9 cellular contexts compared by ENCODE assay signal in genomic region chr10:88583584-88583957, GRCh38. TPM values are rescaled to one million over a fixed set of nuclear protein-coding genes. Genes with fewer than 3 reads are reported as not detected.
A peak's percentile ranks its signal among the peaks of the same experiment; 100 is the strongest.
DNase-seq lines count a peak whose midpoint lies in the region; ATAC-seq, FAIRE-seq and TF ChIP-seq lines count a peak whose summit lies in the region.
"Had no signal": no experiment of that assay in that cellular context is flagged by ENCODE, and none has a peak within 500 bp of the region (broad histone marks: within the 10 kb centered on the region; RNA-seq: fewer than 3 reads in every experiment).

No MANE protein-coding gene starts in this region.

- ATAC-seq in A549 (no peak), naive B cell (ENCODE audit: low read depth in 2 of 2) (no peak), HG03039 (IDR thresholded peaks at IDR 0.05; ENCODE audit: unreplicated experiment) (no peak), GM21786 (IDR thresholded peaks at IDR 0.05; ENCODE audit: unreplicated experiment) (no peak), GM18867 (IDR thresholded peaks at IDR 0.05; ENCODE audit: unreplicated experiment) (no peak)

- no peak for TF ChIP-seq RAD21 in A549 (conservative IDR thresholded peaks at IDR 0.05 in 1 of 2, IDR thresholded peaks at IDR 0.05 in 1 of 2)

- WGBS in A549 (ENCODE audit: missing lambda C conversion rate): 62% methylated on average over 7 of the region's 7 CpGs
- WGBS in HUES64: 59% methylated on average over 7 of the region's 7 CpGs

- intact Hi-C loops in dendritic cell treated with granulocyte-macrophage colony-stimulating factor and Interleukin-4, amounts not matched to agents 40 ng/mL and 50 ng/mL, for 4 days (cut with micrococcal nuclease): no loop called here

- no peaks in the 10 kb centered on the region for H3K36me3 ChIP-seq in HUES64 (ENCODE audit: insufficient read depth, low read length)

- peak overlapping the region; percentile 97 for H3K27ac Mint-ChIP-seq in dendritic cell treated with granulocyte-macrophage colony-stimulating factor and Interleukin-4, amounts not matched to agents 40 ng/mL and 50 ng/mL, for 4 days
- peak overlapping the region; percentile 46 to 98 (median 92) for H3K27ac Mint-ChIP-seq in naive B cell

- no peak for TF ChIP-seq EP300 in A549 (IDR thresholded peaks at IDR 0.05)

- CTCF ChIA-PET in A549 (lab: Yijun Ruan, JAX): interaction anchor here (0.6 to 2.2 kb wide), 22 partner anchors 8 to 410 kb away, joined by 3 to 13 read pairs (median 4); no protein-coding TSS in a partner anchor

- no peak for FAIRE-seq in A549 (lab: Jason Lieb, UNC)
- FAIRE-seq: G401.6 had no signal

- no peak for TF ChIP-seq POLR2A in A549 (IDR thresholded peaks at IDR 0.05; ENCODE audit: low read length)

- peaks cover 7% of the 10 kb centered on the region for H3K36me3 Mint-ChIP-seq in dendritic cell treated with granulocyte-macrophage colony-stimulating factor and Interleukin-4, amounts not matched to agents 40 ng/mL and 50 ng/mL, for 4 days (ENCODE audit: low read depth)
- H3K36me3 Mint-ChIP-seq in naive B cell: no peaks in the 10 kb centered on the region

- peaks cover 6% of the 10 kb centered on the region for H3K4me1 Mint-ChIP-seq in dendritic cell treated with granulocyte-macrophage colony-stimulating factor and Interleukin-4, amounts not matched to agents 40 ng/mL and 50 ng/mL, for 4 days (ENCODE audit: low read depth)
- H3K4me1 Mint-ChIP-seq in naive B cell: peaks cover 9 to 14% (median 13%) of the 10 kb centered on the region in 3 donors

- no peaks in the 10 kb centered on the region for H3K9me3 ChIP-seq in A549
- no peaks in the 10 kb centered on the region for H3K9me3 ChIP-seq in HUES64 (ENCODE audit: insufficient read depth, low read depth, low read length)

- no peak for TF ChIP-seq CTCF in A549 (IDR thresholded peaks at IDR 0.05)

- H3K4me3 ChIP-seq in A549 (peak overlapping the region; percentile 67), HUES64 (ENCODE audit: low read length) (peak overlapping the region; percentile 74)

- peaks cover 23% of the 10 kb centered on the region; the same call in 1 of the 2 replicates for H3K27me3 ChIP-seq in HUES64 (ENCODE audit: insufficient read depth, low read length)

- H3K27ac ChIP-seq in A549 (peak overlapping the region; percentile 90 to 93), HUES64 (ENCODE audit: low read depth, low read length) (no peak overlapping the region)

- peak overlapping the region; percentile 80 for H3K4me2 ChIP-seq in A549

- H3K9ac ChIP-seq in HUES64 (ENCODE audit: low read depth, low read length): peak overlapping the region; percentile 84

- no peaks in the 10 kb centered on the region for H3K4me1 ChIP-seq in A549
- peaks cover 4% of the 10 kb centered on the region; the same call in 1 of the 2 replicates for H3K4me1 ChIP-seq in HUES64 (ENCODE audit: insufficient read depth, low read length)

- DNase-seq in A549 (ENCODE audit: low read depth in 1 of 2, low spot score in 1 of 2): no peak
- no peak for DNase-seq in naive B cell
- no peak for DNase-seq in HK-2 (ENCODE audit: unreplicated experiment)

- POLR2A ChIA-PET in A549 (lab: Yijun Ruan, JAX): interaction anchor here (0.6 to 1.8 kb wide), 6 partner anchors 16 to 720 kb away, joined by 3 to 10 read pairs (median 4); partner anchors contain the start of genes KLLN, PTEN and STAMBPL1

- no peaks in the 10 kb centered on the region for H3K27me3 Mint-ChIP-seq in dendritic cell treated with granulocyte-macrophage colony-stimulating factor and Interleukin-4, amounts not matched to agents 40 ng/mL and 50 ng/mL, for 4 days
- H3K27me3 Mint-ChIP-seq in naive B cell: no peaks in the 10 kb centered on the region

- no peaks in the 10 kb centered on the region for H3K9me3 Mint-ChIP-seq in dendritic cell treated with granulocyte-macrophage colony-stimulating factor and Interleukin-4, amounts not matched to agents 40 ng/mL and 50 ng/mL, for 4 days
- no peaks in the 10 kb centered on the region for H3K9me3 Mint-ChIP-seq in naive B cell

- peak overlapping the region; percentile 90 for H3K4me3 Mint-ChIP-seq in dendritic cell treated with granulocyte-macrophage colony-stimulating factor and Interleukin-4, amounts not matched to agents 40 ng/mL and 50 ng/mL, for 4 days
- peak overlapping the region; percentile 89 to 97 (median 96) for H3K4me3 Mint-ChIP-seq in naive B cell

TF ChIP-seq in A549, 52 proteins besides CTCF, POLR2A, EP300 and RAD21:
- TF ChIP-seq ESRRA (IDR thresholded peaks at IDR 0.05; ENCODE audit: borderline replicate concordance, low read length): 0 out of 2 replicates have a peak, but pooled peaks have one; percentile 45
- no peak for TF ChIP-seq EHF (CRISPR knock-in tag; IDR thresholded peaks at IDR 0.05)

RNA-seq across cellular contexts. Expression of gene RNLS, which starts 0.5 kb away (rescaled TPM):
- 16.8 and 20.0 TPM in 2 replicates for polyA plus RNA-seq in A549 (2011; rRNA removed)
- 9.6 and 11.7 TPM in 2 replicates for polyA plus RNA-seq in A549 (2012; cell fraction: cytosol; rRNA removed)
- 6.3 and 7.2 TPM in 2 replicates for polyA plus RNA-seq in A549 (2012; cell fraction: nucleus; rRNA removed)
- 11.7 to 13.2 TPM (median 11.7 TPM) in 3 replicates for polyA plus RNA-seq in A549 (2017; fragmentation: RNase III; extraction: RNeasy Plus Mini Kit Qiagen cat#74134 plus additional on column Dnase treatment)
- 9.7 and 14.0 TPM in 2 replicates for polyA minus RNA-seq in A549 (2011; rRNA and poly(A)+ RNA removed)
- 8.3 TPM for polyA plus RNA-seq in HUES64 (2013, experiment 1 of 2)
- 6.2 TPM for polyA plus RNA-seq in HUES64 (2013, experiment 2 of 2)
- polyA plus RNA-seq in naive B cell (ENCODE audit: low read depth in 6 of 6): 1 to 10 TPM; 4.1 to 7.3 (median 5.0) TPM

RNA-seq across cellular contexts. Expression of gene LIPJ, which starts 3.0 kb away (rescaled TPM):
- polyA plus RNA-seq in A549 (2011; rRNA removed) (not detected in 2 replicates), A549 (2017; fragmentation: RNase III; extraction: RNeasy Plus Mini Kit Qiagen cat#74134 plus additional on column Dnase treatment) (not detected in 3 replicates), naive B cell (ENCODE audit: low read depth in 6 of 6) (under 1 TPM in 2 of 6 donors, not detected in 4; 0.17 to 0.51 TPM)
- polyA plus RNA-seq in A549 (2012; cell fraction: cytosol; rRNA removed): not detected in 2 replicates
- polyA plus RNA-seq in A549 (2012; cell fraction: nucleus; rRNA removed): not detected in 2 replicates
- not detected in 2 replicates for polyA minus RNA-seq in A549 (2011; rRNA and poly(A)+ RNA removed)
- polyA plus RNA-seq in HUES64 (2013, experiment 1 of 2): not detected
- not detected for polyA plus RNA-seq in HUES64 (2013, experiment 2 of 2)
